1 cellular context compared by ENCODE assay signal in genomic region chr1:220533504-220534109, GRCh38.
TF ChIP-seq lines count a peak whose summit lies in the region.

No MANE protein-coding gene starts in this region.

TF ChIP-seq in GM12878, 131 proteins besides CTCF, POLR2A, EP300 and RAD21 (continued from another document):
- TF ChIP-seq HSF1 (IDR thresholded peaks at IDR 0.05; ENCODE audit: low read depth, low read length) (no peak), ZBTB40 (IDR thresholded peaks at IDR 0.05; ENCODE audit: borderline replicate concordance) (no peak), SMARCA5 (IDR thresholded peaks at IDR 0.05) (no peak), NFXL1 (IDR thresholded peaks at IDR 0.05; ENCODE audit: borderline replicate concordance) (no peak), USF1 (IDR thresholded peaks at IDR 0.05; ENCODE audit: borderline replicate concordance, extremely low read length, insufficient read depth, low read depth, low read length) (no peak), LARP7 (IDR thresholded peaks at IDR 0.05) (no peak), EGR1 (IDR thresholded peaks at IDR 0.05; ENCODE audit: borderline replicate concordance in 1 of 2, low read depth in 2 of 2, low read length in 2 of 2) (no peak), BRCA1 (IDR thresholded peaks at IDR 0.05; ENCODE audit: low read depth, low read length) (no peak), NBN (IDR thresholded peaks at IDR 0.05) (no peak), GABPA (IDR thresholded peaks at IDR 0.05; ENCODE audit: low read depth) (no peak), ZNF592 (IDR thresholded peaks at IDR 0.05) (no peak), SRF (IDR thresholded peaks at IDR 0.05; ENCODE audit: low read depth in 2 of 2, low read length in 2 of 2) (no peak), PKNOX1 (IDR thresholded peaks at IDR 0.05) (no peak), CREB1 (IDR thresholded peaks at IDR 0.05; ENCODE audit: low read depth) (no peak)
